1 cellular context compared by ENCODE assay signal in genomic region chr19:32138416-32138815, GRCh38.
TF ChIP-seq lines count a peak whose summit lies in the region.

No MANE protein-coding gene starts in this region.

TF ChIP-seq in GM23338, 12 proteins besides CTCF, POLR2A, EP300 and RAD21:
- TF ChIP-seq POLR2AphosphoS5 (IDR thresholded peaks at IDR 0.05; ENCODE audit: low read depth) = no peak
- no peak for TF ChIP-seq CREB1 (CRISPR knock-in tag; IDR thresholded peaks at IDR 0.05; ENCODE audit: low read depth)
